18 cellular contexts compared by ENCODE assay signal in genomic region chr7:78489851-78490250, GRCh38.
DNase-seq lines count a peak whose midpoint lies in the region; ATAC-seq and TF ChIP-seq lines count a peak whose summit lies in the region.
"Had no signal": no experiment of that assay in that cellular context is flagged by ENCODE, and none has a peak within 500 bp of the region (broad histone marks: within the 10 kb centered on the region; RNA-seq: fewer than 3 reads in every experiment).

No MANE protein-coding gene starts in this region.

- no peak for TF ChIP-seq POLR2A in heart left ventricle (IDR thresholded peaks at IDR 0.05)

- WGBS in heart left ventricle, 4 donors: 65 to 78% (median 74%) methylated on average over 1 of the region's 1 CpG

- ATAC-seq in activated naive CD4-positive, alpha-beta T cell treated with anti-CD3 and anti-CD28 coated beads, Interleukin-2, amount 50 U/mL, for 72 hours: no peak
- no peak for ATAC-seq in heart left ventricle
- ATAC-seq: activated CD8-positive, alpha-beta memory T cell treated with anti-CD3 and anti-CD28 coated beads, Interleukin-2, amount 10 ng/mL, durations not matched to agents 7 days and 5 days; heart right ventricle; natural killer cell treated with Interleukin-12 subunit alpha and Interleukin-12 subunit beta and Interleukin-15 and Interleukin-18, amount 100 ng/mL, for 72 hours; right lobe of liver; stimulated activated effector memory CD8-positive, alpha-beta T cell treated with anti-CD3 and anti-CD28 coated beads, Interleukin-12 subunit alpha, Interleukin-12 subunit beta, amount 100 ng/mL, for 72 hours had no signal

- H3K27ac ChIP-seq in cingulate gyrus (ENCODE audit: low read depth, low read length) (peak overlapping the region; percentile 78), tibial artery (peak overlapping the region; percentile 54 to 62), heart left ventricle (no peak overlapping the region)
- H3K27ac ChIP-seq: heart right ventricle, right lobe of liver had no signal

- H3K4me3 ChIP-seq in tibial artery: peak overlapping the region; percentile 39 to 46
- peak overlapping the region in 4 of 12 donors; percentile 4 to 34 (median 19) for H3K4me3 ChIP-seq in heart left ventricle
- H3K4me3 ChIP-seq: cardiac muscle cell, right lobe of liver had no signal

- H3K27me3 Mint-ChIP-seq in mesothelial cell of epicardium (ENCODE audit: low read depth): peaks cover 6% of the 10 kb centered on the region
- H3K27me3 Mint-ChIP-seq: activated B cell treated with CpG ODN at 0.5 μM for 24 hours; activated CD8-positive, alpha-beta memory T cell treated with anti-CD3 and anti-CD28 coated beads, Interleukin-2, amount 10 ng/mL, durations not matched to agents 7 days and 5 days; natural killer cell treated with Interleukin-12 subunit alpha and Interleukin-12 subunit beta and Interleukin-15 and Interleukin-18, amount 100 ng/mL, for 72 hours had no signal

- H3K36me3 ChIP-seq in tibial artery (no peaks in the 10 kb centered on the region), heart left ventricle (no peaks in the 10 kb centered on the region)
- H3K36me3 ChIP-seq: cardiac muscle cell, heart right ventricle, right lobe of liver had no signal

- H3K4me3 Mint-ChIP-seq in mesothelial cell of epicardium: no peak overlapping the region
- H3K4me3 Mint-ChIP-seq: activated B cell treated with CpG ODN at 0.5 μM for 24 hours; activated CD8-positive, alpha-beta memory T cell treated with anti-CD3 and anti-CD28 coated beads, Interleukin-2, amount 10 ng/mL, durations not matched to agents 7 days and 5 days; natural killer cell treated with Interleukin-12 subunit alpha and Interleukin-12 subunit beta and Interleukin-15 and Interleukin-18, amount 100 ng/mL, for 72 hours; stimulated activated effector memory CD8-positive, alpha-beta T cell treated with anti-CD3 and anti-CD28 coated beads, Interleukin-12 subunit alpha, Interleukin-12 subunit beta, amount 100 ng/mL, for 72 hours had no signal

- H3K27ac Mint-ChIP-seq in mesothelial cell of epicardium: peak overlapping the region; percentile 48
- H3K27ac Mint-ChIP-seq in activated naive CD4-positive, alpha-beta T cell treated with anti-CD3 and anti-CD28 coated beads, Interleukin-2, amount 50 U/mL, for 72 hours: no peak overlapping the region
- H3K27ac Mint-ChIP-seq: activated B cell treated with CpG ODN at 0.5 μM for 24 hours; activated CD8-positive, alpha-beta memory T cell treated with anti-CD3 and anti-CD28 coated beads, Interleukin-2, amount 10 ng/mL, durations not matched to agents 7 days and 5 days; natural killer cell treated with Interleukin-12 subunit alpha and Interleukin-12 subunit beta and Interleukin-15 and Interleukin-18, amount 100 ng/mL, for 72 hours; stimulated activated effector memory CD8-positive, alpha-beta T cell treated with anti-CD3 and anti-CD28 coated beads, Interleukin-12 subunit alpha, Interleukin-12 subunit beta, amount 100 ng/mL, for 72 hours had no signal

- H3K36me3 Mint-ChIP-seq in mesothelial cell of epicardium: no peaks in the 10 kb centered on the region
- H3K36me3 Mint-ChIP-seq in activated naive CD4-positive, alpha-beta T cell treated with anti-CD3 and anti-CD28 coated beads, Interleukin-2, amount 50 U/mL, for 72 hours: no peaks in the 10 kb centered on the region
- H3K36me3 Mint-ChIP-seq: activated CD8-positive, alpha-beta memory T cell treated with anti-CD3 and anti-CD28 coated beads, Interleukin-2, amount 10 ng/mL, durations not matched to agents 7 days and 5 days; natural killer cell treated with Interleukin-12 subunit alpha and Interleukin-12 subunit beta and Interleukin-15 and Interleukin-18, amount 100 ng/mL, for 72 hours; stimulated activated effector memory CD8-positive, alpha-beta T cell treated with anti-CD3 and anti-CD28 coated beads, Interleukin-12 subunit alpha, Interleukin-12 subunit beta, amount 100 ng/mL, for 72 hours had no signal

- TF ChIP-seq CTCF in mesothelial cell of epicardium (IDR thresholded peaks at IDR 0.05; ENCODE audit: unreplicated experiment) (no peak), tibial artery (IDR thresholded peaks at IDR 0.05) (no peak), heart left ventricle (IDR thresholded peaks at IDR 0.05) (no peak)

- H3K27me3 ChIP-seq in tibial artery (no peaks in the 10 kb centered on the region), heart left ventricle (no peaks in the 10 kb centered on the region)
- H3K27me3 ChIP-seq: cardiac muscle cell, heart right ventricle, right lobe of liver had no signal

- no peaks in the 10 kb centered on the region for H3K9me3 Mint-ChIP-seq in mesothelial cell of epicardium
- H3K9me3 Mint-ChIP-seq in activated naive CD4-positive, alpha-beta T cell treated with anti-CD3 and anti-CD28 coated beads, Interleukin-2, amount 50 U/mL, for 72 hours: no peaks in the 10 kb centered on the region
- H3K9me3 Mint-ChIP-seq: activated B cell treated with CpG ODN at 0.5 μM for 24 hours; natural killer cell treated with Interleukin-12 subunit alpha and Interleukin-12 subunit beta and Interleukin-15 and Interleukin-18, amount 100 ng/mL, for 72 hours had no signal

- DNase-seq in NCI-H82 (lab: John Stamatoyannopoulos, UW): peak; percentile 34
- no peak for DNase-seq in NCI-H82 treated with DMSO at 0.1 percent for 48 hours (lab: John Stamatoyannopoulos, UW; ENCODE audit: unreplicated experiment)
- no peak for DNase-seq in mesothelial cell of epicardium (ENCODE audit: low spot score in 2 of 2, unreplicated experiment in 2 of 2)
- no peak for DNase-seq in tibial artery
- no peak for DNase-seq in activated naive CD4-positive, alpha-beta T cell treated with anti-CD3 and anti-CD28 coated beads, Interleukin-2, amount 50 U/mL, for 72 hours (ENCODE audit: low spot score in 2 of 2)
- DNase-seq in heart left ventricle: no peak
- DNase-seq in activated CD4-positive, alpha-beta T cell treated with anti-CD3 and anti-CD28 coated beads for 4 hours: no peak
- DNase-seq: activated B cell treated with CpG ODN at 0.5 μM for 24 hours; activated CD8-positive, alpha-beta memory T cell treated with anti-CD3 and anti-CD28 coated beads, Interleukin-2, amount 10 ng/mL, durations not matched to agents 7 days and 5 days; activated naive CD4-positive, alpha-beta T cell; GF-D8; heart right ventricle; left cardiac atrium; right lobe of liver had no signal

- intact Hi-C loops in tibial artery (cut with DNase I; ENCODE audit: low total_unique reads) (no loop called here), heart left ventricle (cut with DNase I) (no loop called here)

- H3K4me1 Mint-ChIP-seq in mesothelial cell of epicardium: peaks cover 22% of the 10 kb centered on the region
- H3K4me1 Mint-ChIP-seq: activated B cell treated with CpG ODN at 0.5 μM for 24 hours; activated CD8-positive, alpha-beta memory T cell treated with anti-CD3 and anti-CD28 coated beads, Interleukin-2, amount 10 ng/mL, durations not matched to agents 7 days and 5 days; stimulated activated effector memory CD8-positive, alpha-beta T cell treated with anti-CD3 and anti-CD28 coated beads, Interleukin-12 subunit alpha, Interleukin-12 subunit beta, amount 100 ng/mL, for 72 hours had no signal

- H3K9me3 ChIP-seq in tibial artery: no peaks in the 10 kb centered on the region
- H3K9me3 ChIP-seq in heart left ventricle: no peaks in the 10 kb centered on the region
- H3K9me3 ChIP-seq: heart right ventricle, right lobe of liver had no signal

- peaks cover 0 to 63% (median 8%) of the 10 kb centered on the region in 4 donors for H3K4me1 ChIP-seq in tibial artery
- H3K4me1 ChIP-seq in heart left ventricle: no peaks in the 10 kb centered on the region
- H3K4me1 ChIP-seq: heart right ventricle had no signal

Comparison
In these comparisons a context has a peak if more than half of its experiments do, and no peak if none do; other contexts are left out.
1. H3K27ac ChIP-seq: peak in cingulate gyrus (single experiment) and tibial artery (2 of 2); none in heart left ventricle (0 of 12).